Comparison of ENCODE assay signal across 1 cellular context in the genomic region with DNA sequence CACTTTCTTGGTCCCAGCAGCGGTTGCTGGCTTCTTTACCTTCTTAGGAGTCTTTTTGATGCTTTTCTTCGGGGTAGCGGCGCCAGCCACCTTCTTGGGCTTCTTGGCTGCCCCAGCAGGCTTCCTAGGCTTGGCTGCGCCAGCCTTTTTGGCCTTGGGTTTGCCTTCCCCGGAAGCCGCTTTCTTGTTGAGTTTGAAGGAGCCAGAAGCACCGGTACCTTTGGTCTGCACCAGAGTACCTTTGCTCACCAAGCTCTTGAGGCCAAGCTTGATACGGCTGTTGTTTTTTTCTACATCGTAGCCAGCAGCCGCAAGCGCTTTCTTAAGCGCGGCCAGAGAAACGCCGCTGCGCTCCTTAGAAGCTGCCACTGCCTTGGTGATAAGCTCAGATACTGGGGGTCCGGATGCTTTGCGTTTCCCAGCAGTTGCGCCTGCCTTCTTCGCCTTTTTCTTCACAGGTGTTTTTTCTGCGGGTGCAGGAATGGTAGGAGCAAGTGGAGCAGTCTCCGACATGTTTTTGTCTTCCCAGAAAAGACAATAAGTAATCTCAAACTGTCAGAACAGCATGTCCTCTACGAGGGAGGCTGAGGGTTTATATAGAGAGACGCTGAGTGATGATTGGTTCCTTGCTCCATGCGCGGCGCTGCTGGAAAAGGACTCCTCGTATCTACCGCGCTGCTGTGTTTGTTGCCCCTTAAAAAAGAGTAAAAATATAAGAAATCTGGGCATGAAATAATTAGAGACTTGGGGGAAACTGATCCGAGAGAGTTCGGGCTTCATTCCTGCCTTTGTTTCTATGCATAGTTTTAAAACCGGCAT.
TF ChIP-seq lines count a peak whose summit lies in the region.

No MANE protein-coding gene starts in this region.

TF ChIP-seq in WTC11, 78 proteins besides CTCF, POLR2A, EP300 and RAD21 (continued from another document and continues in another):
- TF ChIP-seq, protein P1, sequence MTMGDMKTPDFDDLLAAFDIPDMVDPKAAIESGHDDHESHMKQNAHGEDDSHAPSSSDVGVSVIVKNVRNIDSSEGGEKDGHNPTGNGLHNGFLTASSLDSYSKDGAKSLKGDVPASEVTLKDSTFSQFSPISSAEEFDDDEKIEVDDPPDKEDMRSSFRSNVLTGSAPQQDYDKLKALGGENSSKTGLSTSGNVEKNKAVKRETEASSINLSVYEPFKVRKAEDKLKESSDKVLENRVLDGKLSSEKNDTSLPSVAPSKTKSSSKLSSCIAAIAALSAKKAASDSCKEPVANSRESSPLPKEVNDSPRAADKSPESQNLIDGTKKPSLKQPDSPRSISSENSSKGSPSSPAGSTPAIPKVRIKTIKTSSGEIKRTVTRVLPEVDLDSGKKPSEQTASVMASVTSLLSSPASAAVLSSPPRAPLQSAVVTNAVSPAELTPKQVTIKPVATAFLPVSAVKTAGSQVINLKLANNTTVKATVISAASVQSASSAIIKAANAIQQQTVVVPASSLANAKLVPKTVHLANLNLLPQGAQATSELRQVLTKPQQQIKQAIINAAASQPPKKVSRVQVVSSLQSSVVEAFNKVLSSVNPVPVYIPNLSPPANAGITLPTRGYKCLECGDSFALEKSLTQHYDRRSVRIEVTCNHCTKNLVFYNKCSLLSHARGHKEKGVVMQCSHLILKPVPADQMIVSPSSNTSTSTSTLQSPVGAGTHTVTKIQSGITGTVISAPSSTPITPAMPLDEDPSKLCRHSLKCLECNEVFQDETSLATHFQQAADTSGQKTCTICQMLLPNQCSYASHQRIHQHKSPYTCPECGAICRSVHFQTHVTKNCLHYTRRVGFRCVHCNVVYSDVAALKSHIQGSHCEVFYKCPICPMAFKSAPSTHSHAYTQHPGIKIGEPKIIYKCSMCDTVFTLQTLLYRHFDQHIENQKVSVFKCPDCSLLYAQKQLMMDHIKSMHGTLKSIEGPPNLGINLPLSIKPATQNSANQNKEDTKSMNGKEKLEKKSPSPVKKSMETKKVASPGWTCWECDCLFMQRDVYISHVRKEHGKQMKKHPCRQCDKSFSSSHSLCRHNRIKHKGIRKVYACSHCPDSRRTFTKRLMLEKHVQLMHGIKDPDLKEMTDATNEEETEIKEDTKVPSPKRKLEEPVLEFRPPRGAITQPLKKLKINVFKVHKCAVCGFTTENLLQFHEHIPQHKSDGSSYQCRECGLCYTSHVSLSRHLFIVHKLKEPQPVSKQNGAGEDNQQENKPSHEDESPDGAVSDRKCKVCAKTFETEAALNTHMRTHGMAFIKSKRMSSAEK (CRISPR knock-in tag; IDR thresholded peaks at IDR 0.05; ENCODE audit: borderline replicate concordance): no peak; the same call in 1 of the 2 replicates
- TF ChIP-seq NFE2L1 (CRISPR knock-in tag; IDR thresholded peaks at IDR 0.05) (no peak), NFYB (CRISPR knock-in tag; conservative IDR thresholded peaks at IDR 0.05; ENCODE audit: low read depth) (peak; percentile 59; the same call in 1 of the 2 replicates), CBFB (CRISPR knock-in tag; IDR thresholded peaks at IDR 0.05; ENCODE audit: low read depth) (no peak), GTF2I (CRISPR knock-in tag; conservative IDR thresholded peaks at IDR 0.05) (no peak), CREB1 (CRISPR knock-in tag; IDR thresholded peaks at IDR 0.05) (peak; percentile 15; the same call in 1 of the 2 replicates), ZNF232 (CRISPR knock-in tag; IDR thresholded peaks at IDR 0.05) (peak; percentile 71; the same call in 1 of the 2 replicates), SMAD4 (CRISPR knock-in tag; IDR thresholded peaks at IDR 0.05) (0 out of 2 replicates have a peak, but pooled peaks have one; percentile 60), MYBL2 (CRISPR knock-in tag; IDR thresholded peaks at IDR 0.05) (no peak), NR2C2 (CRISPR knock-in tag; IDR thresholded peaks at IDR 0.05) (no peak), ZNF138 (CRISPR knock-in tag; conservative IDR thresholded peaks at IDR 0.05) (no peak), ZNF263 (CRISPR knock-in tag; IDR thresholded peaks at IDR 0.05; ENCODE audit: low read depth) (peak; percentile 59; the same call in 1 of the 2 replicates), FOXP1 (CRISPR knock-in tag; IDR thresholded peaks at IDR 0.05; ENCODE audit: borderline replicate concordance) (no peak; the same call in 1 of the 2 replicates), GRHL2 (CRISPR knock-in tag; IDR thresholded peaks at IDR 0.05; ENCODE audit: insufficient replicate concordance, severe bottlenecking) (no peak), JAZF1 (CRISPR knock-in tag; IDR thresholded peaks at IDR 0.05) (no peak), ATF1 (CRISPR knock-in tag; IDR thresholded peaks at IDR 0.05) (peak; percentile 35; the same call in 1 of the 2 replicates), ESRRA (CRISPR knock-in tag; IDR thresholded peaks at IDR 0.05; ENCODE audit: borderline replicate concordance) (no peak), HMGA2 (CRISPR knock-in tag; IDR thresholded peaks at IDR 0.05) (no peak), SOX15 (CRISPR knock-in tag; IDR thresholded peaks at IDR 0.05) (no peak), IRF2 (CRISPR knock-in tag; IDR thresholded peaks at IDR 0.05; ENCODE audit: borderline replicate concordance, low read depth) (no peak), FOXK1 (CRISPR knock-in tag; IDR thresholded peaks at IDR 0.05) (no peak), CREM (CRISPR knock-in tag; IDR thresholded peaks at IDR 0.05) (no peak; the same call in 1 of the 2 replicates)
- TF ChIP-seq, protein P2, sequence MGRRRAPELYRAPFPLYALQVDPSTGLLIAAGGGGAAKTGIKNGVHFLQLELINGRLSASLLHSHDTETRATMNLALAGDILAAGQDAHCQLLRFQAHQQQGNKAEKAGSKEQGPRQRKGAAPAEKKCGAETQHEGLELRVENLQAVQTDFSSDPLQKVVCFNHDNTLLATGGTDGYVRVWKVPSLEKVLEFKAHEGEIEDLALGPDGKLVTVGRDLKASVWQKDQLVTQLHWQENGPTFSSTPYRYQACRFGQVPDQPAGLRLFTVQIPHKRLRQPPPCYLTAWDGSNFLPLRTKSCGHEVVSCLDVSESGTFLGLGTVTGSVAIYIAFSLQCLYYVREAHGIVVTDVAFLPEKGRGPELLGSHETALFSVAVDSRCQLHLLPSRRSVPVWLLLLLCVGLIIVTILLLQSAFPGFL (CRISPR knock-in tag; IDR thresholded peaks at IDR 0.05; ENCODE audit: borderline replicate concordance): no peak
- TF ChIP-seq, protein P3, sequence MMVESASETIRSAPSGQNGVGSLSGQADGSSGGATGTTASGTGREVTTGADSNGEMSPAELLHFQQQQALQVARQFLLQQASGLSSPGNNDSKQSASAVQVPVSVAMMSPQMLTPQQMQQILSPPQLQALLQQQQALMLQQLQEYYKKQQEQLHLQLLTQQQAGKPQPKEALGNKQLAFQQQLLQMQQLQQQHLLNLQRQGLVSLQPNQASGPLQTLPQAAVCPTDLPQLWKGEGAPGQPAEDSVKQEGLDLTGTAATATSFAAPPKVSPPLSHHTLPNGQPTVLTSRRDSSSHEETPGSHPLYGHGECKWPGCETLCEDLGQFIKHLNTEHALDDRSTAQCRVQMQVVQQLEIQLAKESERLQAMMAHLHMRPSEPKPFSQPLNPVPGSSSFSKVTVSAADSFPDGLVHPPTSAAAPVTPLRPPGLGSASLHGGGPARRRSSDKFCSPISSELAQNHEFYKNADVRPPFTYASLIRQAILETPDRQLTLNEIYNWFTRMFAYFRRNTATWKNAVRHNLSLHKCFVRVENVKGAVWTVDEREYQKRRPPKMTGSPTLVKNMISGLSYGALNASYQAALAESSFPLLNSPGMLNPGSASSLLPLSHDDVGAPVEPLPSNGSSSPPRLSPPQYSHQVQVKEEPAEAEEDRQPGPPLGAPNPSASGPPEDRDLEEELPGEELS (CRISPR knock-in tag; IDR thresholded peaks at IDR 0.05): 0 out of 2 replicates have a peak, but pooled peaks have one; percentile 31
- TF ChIP-seq, protein P4, sequence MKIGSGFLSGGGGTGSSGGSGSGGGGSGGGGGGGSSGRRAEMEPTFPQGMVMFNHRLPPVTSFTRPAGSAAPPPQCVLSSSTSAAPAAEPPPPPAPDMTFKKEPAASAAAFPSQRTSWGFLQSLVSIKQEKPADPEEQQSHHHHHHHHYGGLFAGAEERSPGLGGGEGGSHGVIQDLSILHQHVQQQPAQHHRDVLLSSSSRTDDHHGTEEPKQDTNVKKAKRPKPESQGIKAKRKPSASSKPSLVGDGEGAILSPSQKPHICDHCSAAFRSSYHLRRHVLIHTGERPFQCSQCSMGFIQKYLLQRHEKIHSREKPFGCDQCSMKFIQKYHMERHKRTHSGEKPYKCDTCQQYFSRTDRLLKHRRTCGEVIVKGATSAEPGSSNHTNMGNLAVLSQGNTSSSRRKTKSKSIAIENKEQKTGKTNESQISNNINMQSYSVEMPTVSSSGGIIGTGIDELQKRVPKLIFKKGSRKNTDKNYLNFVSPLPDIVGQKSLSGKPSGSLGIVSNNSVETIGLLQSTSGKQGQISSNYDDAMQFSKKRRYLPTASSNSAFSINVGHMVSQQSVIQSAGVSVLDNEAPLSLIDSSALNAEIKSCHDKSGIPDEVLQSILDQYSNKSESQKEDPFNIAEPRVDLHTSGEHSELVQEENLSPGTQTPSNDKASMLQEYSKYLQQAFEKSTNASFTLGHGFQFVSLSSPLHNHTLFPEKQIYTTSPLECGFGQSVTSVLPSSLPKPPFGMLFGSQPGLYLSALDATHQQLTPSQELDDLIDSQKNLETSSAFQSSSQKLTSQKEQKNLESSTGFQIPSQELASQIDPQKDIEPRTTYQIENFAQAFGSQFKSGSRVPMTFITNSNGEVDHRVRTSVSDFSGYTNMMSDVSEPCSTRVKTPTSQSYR (CRISPR knock-in tag; IDR thresholded peaks at IDR 0.05): 0 out of 2 replicates have a peak, but pooled peaks have one; percentile 12
- TF ChIP-seq, protein P5, sequence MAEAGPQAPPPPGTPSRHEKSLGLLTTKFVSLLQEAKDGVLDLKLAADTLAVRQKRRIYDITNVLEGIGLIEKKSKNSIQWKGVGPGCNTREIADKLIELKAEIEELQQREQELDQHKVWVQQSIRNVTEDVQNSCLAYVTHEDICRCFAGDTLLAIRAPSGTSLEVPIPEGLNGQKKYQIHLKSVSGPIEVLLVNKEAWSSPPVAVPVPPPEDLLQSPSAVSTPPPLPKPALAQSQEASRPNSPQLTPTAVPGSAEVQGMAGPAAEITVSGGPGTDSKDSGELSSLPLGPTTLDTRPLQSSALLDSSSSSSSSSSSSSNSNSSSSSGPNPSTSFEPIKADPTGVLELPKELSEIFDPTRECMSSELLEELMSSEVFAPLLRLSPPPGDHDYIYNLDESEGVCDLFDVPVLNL (CRISPR knock-in tag; IDR thresholded peaks at IDR 0.05; ENCODE audit: borderline replicate concordance, low read depth): no peak
- TF ChIP-seq, protein P6, sequence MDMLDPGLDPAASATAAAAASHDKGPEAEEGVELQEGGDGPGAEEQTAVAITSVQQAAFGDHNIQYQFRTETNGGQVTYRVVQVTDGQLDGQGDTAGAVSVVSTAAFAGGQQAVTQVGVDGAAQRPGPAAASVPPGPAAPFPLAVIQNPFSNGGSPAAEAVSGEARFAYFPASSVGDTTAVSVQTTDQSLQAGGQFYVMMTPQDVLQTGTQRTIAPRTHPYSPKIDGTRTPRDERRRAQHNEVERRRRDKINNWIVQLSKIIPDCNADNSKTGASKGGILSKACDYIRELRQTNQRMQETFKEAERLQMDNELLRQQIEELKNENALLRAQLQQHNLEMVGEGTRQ (CRISPR knock-in tag; IDR thresholded peaks at IDR 0.05): no peak
- TF ChIP-seq, protein P7, sequence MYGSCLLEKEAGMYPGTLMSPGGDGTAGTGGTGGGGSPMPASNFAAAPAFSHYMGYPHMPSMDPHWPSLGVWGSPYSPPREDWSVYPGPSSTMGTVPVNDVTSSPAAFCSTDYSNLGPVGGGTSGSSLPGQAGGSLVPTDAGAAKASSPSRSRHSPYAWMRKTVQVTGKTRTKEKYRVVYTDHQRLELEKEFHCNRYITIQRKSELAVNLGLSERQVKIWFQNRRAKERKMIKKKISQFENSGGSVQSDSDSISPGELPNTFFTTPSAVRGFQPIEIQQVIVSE (CRISPR knock-in tag; IDR thresholded peaks at IDR 0.05; ENCODE audit: borderline replicate concordance): no peak
- TF ChIP-seq, protein P8, sequence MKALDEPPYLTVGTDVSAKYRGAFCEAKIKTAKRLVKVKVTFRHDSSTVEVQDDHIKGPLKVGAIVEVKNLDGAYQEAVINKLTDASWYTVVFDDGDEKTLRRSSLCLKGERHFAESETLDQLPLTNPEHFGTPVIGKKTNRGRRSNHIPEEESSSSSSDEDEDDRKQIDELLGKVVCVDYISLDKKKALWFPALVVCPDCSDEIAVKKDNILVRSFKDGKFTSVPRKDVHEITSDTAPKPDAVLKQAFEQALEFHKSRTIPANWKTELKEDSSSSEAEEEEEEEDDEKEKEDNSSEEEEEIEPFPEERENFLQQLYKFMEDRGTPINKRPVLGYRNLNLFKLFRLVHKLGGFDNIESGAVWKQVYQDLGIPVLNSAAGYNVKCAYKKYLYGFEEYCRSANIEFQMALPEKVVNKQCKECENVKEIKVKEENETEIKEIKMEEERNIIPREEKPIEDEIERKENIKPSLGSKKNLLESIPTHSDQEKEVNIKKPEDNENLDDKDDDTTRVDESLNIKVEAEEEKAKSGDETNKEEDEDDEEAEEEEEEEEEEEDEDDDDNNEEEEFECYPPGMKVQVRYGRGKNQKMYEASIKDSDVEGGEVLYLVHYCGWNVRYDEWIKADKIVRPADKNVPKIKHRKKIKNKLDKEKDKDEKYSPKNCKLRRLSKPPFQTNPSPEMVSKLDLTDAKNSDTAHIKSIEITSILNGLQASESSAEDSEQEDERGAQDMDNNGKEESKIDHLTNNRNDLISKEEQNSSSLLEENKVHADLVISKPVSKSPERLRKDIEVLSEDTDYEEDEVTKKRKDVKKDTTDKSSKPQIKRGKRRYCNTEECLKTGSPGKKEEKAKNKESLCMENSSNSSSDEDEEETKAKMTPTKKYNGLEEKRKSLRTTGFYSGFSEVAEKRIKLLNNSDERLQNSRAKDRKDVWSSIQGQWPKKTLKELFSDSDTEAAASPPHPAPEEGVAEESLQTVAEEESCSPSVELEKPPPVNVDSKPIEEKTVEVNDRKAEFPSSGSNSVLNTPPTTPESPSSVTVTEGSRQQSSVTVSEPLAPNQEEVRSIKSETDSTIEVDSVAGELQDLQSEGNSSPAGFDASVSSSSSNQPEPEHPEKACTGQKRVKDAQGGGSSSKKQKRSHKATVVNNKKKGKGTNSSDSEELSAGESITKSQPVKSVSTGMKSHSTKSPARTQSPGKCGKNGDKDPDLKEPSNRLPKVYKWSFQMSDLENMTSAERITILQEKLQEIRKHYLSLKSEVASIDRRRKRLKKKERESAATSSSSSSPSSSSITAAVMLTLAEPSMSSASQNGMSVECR (CRISPR knock-in tag; IDR thresholded peaks at IDR 0.05; ENCODE audit: borderline replicate concordance): peak; percentile 73; the same call in 1 of the 2 replicates
- TF ChIP-seq, protein P9, sequence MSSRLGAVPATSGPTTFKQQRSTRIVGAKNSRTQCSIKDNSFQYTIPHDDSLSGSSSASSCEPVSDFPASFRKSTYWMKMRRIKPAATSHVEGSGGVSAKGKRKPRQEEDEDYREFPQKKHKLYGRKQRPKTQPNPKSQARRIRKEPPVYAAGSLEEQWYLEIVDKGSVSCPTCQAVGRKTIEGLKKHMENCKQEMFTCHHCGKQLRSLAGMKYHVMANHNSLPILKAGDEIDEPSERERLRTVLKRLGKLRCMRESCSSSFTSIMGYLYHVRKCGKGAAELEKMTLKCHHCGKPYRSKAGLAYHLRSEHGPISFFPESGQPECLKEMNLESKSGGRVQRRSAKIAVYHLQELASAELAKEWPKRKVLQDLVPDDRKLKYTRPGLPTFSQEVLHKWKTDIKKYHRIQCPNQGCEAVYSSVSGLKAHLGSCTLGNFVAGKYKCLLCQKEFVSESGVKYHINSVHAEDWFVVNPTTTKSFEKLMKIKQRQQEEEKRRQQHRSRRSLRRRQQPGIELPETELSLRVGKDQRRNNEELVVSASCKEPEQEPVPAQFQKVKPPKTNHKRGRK (CRISPR knock-in tag; IDR thresholded peaks at IDR 0.05; ENCODE audit: borderline replicate concordance): no peak
